In the genomic region with DNA sequence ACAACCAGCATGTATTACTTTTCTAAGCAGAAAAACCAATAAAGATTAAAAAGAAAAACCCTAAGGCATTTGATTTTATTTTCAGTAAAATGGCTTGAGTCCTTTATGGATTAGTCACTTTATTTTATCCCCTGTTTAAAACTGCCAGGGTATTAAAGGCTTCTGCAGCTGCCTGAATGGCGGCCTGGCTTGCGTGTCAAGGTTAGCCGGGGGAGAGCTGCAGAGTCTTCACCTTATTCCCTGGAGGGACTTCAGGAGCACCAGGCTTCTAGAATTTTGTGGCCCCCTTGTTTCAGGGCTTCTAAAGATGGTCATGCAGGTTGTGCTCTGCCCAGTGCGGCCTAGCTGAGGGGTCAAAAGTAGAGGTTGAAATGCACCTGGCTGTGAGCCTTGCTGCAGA, we compare ENCODE assay signal across 21 cellular contexts.
"Had no signal": no experiment of that assay in that cellular context is flagged by ENCODE, and none has a peak within 500 bp of the region (broad histone marks: within the 10 kb centered on the region; RNA-seq: fewer than 3 reads in every experiment).

No MANE protein-coding gene starts in this region.

- H3K4me3 ChIP-seq: body of pancreas, cardiac muscle cell, heart right ventricle, lower lobe of right lung, neural progenitor cell, upper lobe of left lung had no signal

- H3K4me3 Mint-ChIP-seq: activated B cell treated with CpG ODN at 0.5 μM for 24 hours; activated CD4-positive, alpha-beta T cell treated with anti-CD3 and anti-CD28 coated beads for 36 hours; activated naive CD4-positive, alpha-beta T cell treated with anti-CD3 and anti-CD28 coated beads, Interleukin-2, amount 10 ng/mL, durations not matched to agents 7 days and 5 days; activated T-cell treated with anti-CD3 and anti-CD28 coated beads, Interleukin-2, amount 50 U/mL, for 72 hours; naive B cell; neural progenitor cell had no signal

- DNase-seq: activated B cell treated with CpG ODN at 0.5 μM for 24 hours; activated CD4-positive, alpha-beta T cell treated with anti-CD3 and anti-CD28 coated beads for 36 hours; activated CD4-positive, alpha-beta T cell treated with anti-CD3 and anti-CD28 coated beads, Interleukin-2, amount 50 U/mL, for 4 hours; activated CD8-positive, alpha-beta memory T cell treated with anti-CD3 and anti-CD28 coated beads, Interleukin-2, amount 50 U/mL, for 48 hours; activated effector memory CD4-positive, alpha-beta T cell treated with anti-CD3 and anti-CD28 coated beads, Interleukin-2, amount 50 U/mL, for 16 hours; activated naive CD4-positive, alpha-beta T cell treated with anti-CD3 and anti-CD28 coated beads, Interleukin-2, amount 10 ng/mL, durations not matched to agents 7 days and 5 days; activated T-cell treated with anti-CD3 and anti-CD28 coated beads, Interleukin-2, amount 50 U/mL, for 72 hours; anterior cingulate cortex; body of pancreas; erythroblast; foreskin fibroblast; heart right ventricle; lower lobe of right lung; naive B cell; retina; stimulated activated CD4-positive, alpha-beta T cell treated with anti-CD3 and anti-CD28 coated beads, Interleukin-4, amount 100 ng/mL, for 24 hours; stimulated activated naive CD8-positive, alpha-beta T cell treated with anti-CD3 and anti-CD28 coated beads, Interleukin-15, Interleukin-2, amounts not matched to agents 100 U/mL and 50 U/mL, for 24 hours; T1000; upper lobe of left lung had no signal

- H3K36me3 Mint-ChIP-seq: naive B cell, neural progenitor cell had no signal

- H3K27ac Mint-ChIP-seq: activated B cell treated with CpG ODN at 0.5 μM for 24 hours; activated naive CD4-positive, alpha-beta T cell treated with anti-CD3 and anti-CD28 coated beads, Interleukin-2, amount 10 ng/mL, durations not matched to agents 7 days and 5 days; naive B cell; neural progenitor cell had no signal

- H3K9me3 Mint-ChIP-seq: activated B cell treated with CpG ODN at 0.5 μM for 24 hours; activated naive CD4-positive, alpha-beta T cell treated with anti-CD3 and anti-CD28 coated beads, Interleukin-2, amount 10 ng/mL, durations not matched to agents 7 days and 5 days; activated T-cell treated with anti-CD3 and anti-CD28 coated beads, Interleukin-2, amount 50 U/mL, for 72 hours; naive B cell; neural progenitor cell had no signal

- H3K27me3 Mint-ChIP-seq: activated B cell treated with CpG ODN at 0.5 μM for 24 hours; activated CD4-positive, alpha-beta T cell treated with anti-CD3 and anti-CD28 coated beads for 36 hours; activated naive CD4-positive, alpha-beta T cell treated with anti-CD3 and anti-CD28 coated beads, Interleukin-2, amount 10 ng/mL, durations not matched to agents 7 days and 5 days; naive B cell had no signal

- H3K4me1 Mint-ChIP-seq: activated B cell treated with CpG ODN at 0.5 μM for 24 hours, naive B cell had no signal

- H3K9me3 ChIP-seq: body of pancreas, heart right ventricle, lower lobe of right lung, upper lobe of left lung had no signal

- ATAC-seq: activated CD4-positive, alpha-beta T cell treated with anti-CD3 and anti-CD28 coated beads for 36 hours; activated T-cell treated with anti-CD3 and anti-CD28 coated beads, Interleukin-2, amount 50 U/mL, for 72 hours; body of pancreas; heart right ventricle; lower lobe of right lung; stimulated activated naive CD8-positive, alpha-beta T cell treated with anti-CD3 and anti-CD28 coated beads, Interleukin-15, Interleukin-2, amounts not matched to agents 100 U/mL and 50 U/mL, for 24 hours had no signal

- H3K27ac ChIP-seq: body of pancreas, cardiac muscle cell, heart right ventricle, lower lobe of right lung, neural progenitor cell, upper lobe of left lung had no signal

- H3K36me3 ChIP-seq: cardiac muscle cell, heart right ventricle, lower lobe of right lung, neural progenitor cell, upper lobe of left lung had no signal

- H3K4me1 ChIP-seq: neural progenitor cell had no signal

- H3K27me3 ChIP-seq: body of pancreas, cardiac muscle cell, heart right ventricle, neural progenitor cell, upper lobe of left lung had no signal
